ENCODE assay signal across 1 cellular context in genomic region chr2:190941571-190941970, GRCh38.
TF ChIP-seq lines count a peak whose summit lies in the region.

No MANE protein-coding gene starts in this region.

TF ChIP-seq in GM12878, 131 proteins besides CTCF, POLR2A, EP300 and RAD21 (continued from another document):
- no peak for TF ChIP-seq ZBTB4 (CRISPR knock-in tag; IDR thresholded peaks at IDR 0.05)
- TF ChIP-seq ESRRA (IDR thresholded peaks at IDR 0.05; ENCODE audit: low read length): no peak
